In genomic region chr1:117215733-117216462, GRCh38 we compare ENCODE assay signal across 17 cellular contexts. TPM values are rescaled to one million over a fixed set of nuclear protein-coding genes. Genes with fewer than 3 reads are reported as not detected.
"Had no signal": no experiment of that assay in that cellular context is flagged by ENCODE, and none has a peak within 500 bp of the region (broad histone marks: within the 10 kb centered on the region; RNA-seq: fewer than 3 reads in every experiment).

No MANE protein-coding gene starts in this region.

- DNase-seq: activated CD4-positive, alpha-beta T cell treated with anti-CD3 and anti-CD28 coated beads for 4 hours; activated CD8-positive, alpha-beta T cell treated with anti-CD3 and anti-CD28 coated beads for 36 hours; activated effector memory CD4-positive, alpha-beta T cell treated with anti-CD3 and anti-CD28 coated beads, Interleukin-2, amount 50 U/mL, for 16 hours; activated T-cell treated with anti-CD3 and anti-CD28 coated beads, Interleukin-2, amount 50 U/mL, for 4 hours; brain microvascular endothelial cell; cerebellar nuclear complex; effector memory CD8-positive, alpha-beta T cell; foreskin melanocyte; mammary epithelial cell; mucosa of descending colon; spleen; SW 1271 had no signal

- H3K4me1 ChIP-seq: spleen had no signal

- H3K27me3 ChIP-seq: brain microvascular endothelial cell, spleen had no signal

- H3K9me3 ChIP-seq: mucosa of descending colon had no signal

- ATAC-seq: activated CD8-positive, alpha-beta T cell treated with anti-CD3 and anti-CD28 coated beads for 36 hours; activated T-cell treated with anti-CD3 and anti-CD28 coated beads, Interleukin-2, amount 50 U/mL, for 4 hours; effector memory CD8-positive, alpha-beta T cell; mucosa of descending colon; sciatic nerve; WTC11 had no signal

- H3K4me3 ChIP-seq: mucosa of descending colon, spleen had no signal

- H3K36me3 ChIP-seq: brain microvascular endothelial cell, spleen had no signal

- H3K27ac ChIP-seq: brain microvascular endothelial cell, spleen had no signal

RNA-seq across cellular contexts. Expression of gene VTCN1, which starts 5.2 kb away (rescaled TPM):
- total RNA-seq: activated CD8-positive, alpha-beta T cell treated with anti-CD3 and anti-CD28 coated beads for 36 hours; activated T-cell treated with anti-CD3 and anti-CD28 coated beads, Interleukin-2, amount 50 U/mL, for 4 hours; fibroblast of lung; mucosa of descending colon; natural killer cell treated with Interleukin-12 subunit alpha and Interleukin-12 subunit beta and Interleukin-15 and Interleukin-18, amount 100 ng/mL, for 72 hours; sciatic nerve; spleen; T-helper 2 cell treated with Interferon-gamma antibody and Interleukin-4, amounts not matched to agents 100 ng/mL and 5 ng/mL, for 36 hours; WTC11 had no signal
- polyA plus RNA-seq: spleen had no signal
